Comparison of ENCODE assay signal across 7 cellular contexts in genomic region chr1:50920409-50920808, GRCh38.
"Had no signal": no experiment of that assay in that cellular context is flagged by ENCODE, and none has a peak within 500 bp of the region (broad histone marks: within the 10 kb centered on the region; RNA-seq: fewer than 3 reads in every experiment).

No MANE protein-coding gene starts in this region.

- H3K27ac ChIP-seq: HL-60, KMS-11 had no signal

- ATAC-seq: HepG2 had no signal

- H3K9ac ChIP-seq: KMS-11 had no signal

- DNase-seq: IMR-90, KBM-7, KG1 had no signal

- FAIRE-seq: HepG2, HTR-8/SVneo had no signal

- H3K4me2 ChIP-seq: KMS-11 had no signal
